ENCODE assay signal across 2 cellular contexts in the genomic region with DNA sequence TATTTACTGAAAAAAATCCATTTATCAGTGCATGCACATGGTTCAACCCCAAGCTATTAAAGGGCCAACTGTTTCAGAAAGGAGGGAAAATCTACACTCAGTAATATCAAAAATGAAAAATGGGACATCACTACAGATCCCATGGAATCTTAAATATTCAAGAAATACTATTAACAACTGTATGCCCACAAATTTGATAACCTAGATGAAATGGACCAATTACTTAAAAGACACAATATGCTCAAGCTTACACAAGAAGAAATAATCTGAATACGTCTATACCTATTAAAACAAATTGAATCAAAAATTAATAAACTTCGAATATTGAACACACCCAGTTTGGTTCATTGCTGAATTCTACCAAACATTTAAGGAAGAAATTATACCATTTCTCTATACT.
TF ChIP-seq lines count a peak whose summit lies in the region.

No MANE protein-coding gene starts in this region.

TF ChIP-seq in SK-N-SH treated with all-trans-retinoic acid at 6 μM for 48 hours, 23 proteins besides CTCF, POLR2A, EP300 and RAD21 (continued from another document):
- TF ChIP-seq, protein P1, sequence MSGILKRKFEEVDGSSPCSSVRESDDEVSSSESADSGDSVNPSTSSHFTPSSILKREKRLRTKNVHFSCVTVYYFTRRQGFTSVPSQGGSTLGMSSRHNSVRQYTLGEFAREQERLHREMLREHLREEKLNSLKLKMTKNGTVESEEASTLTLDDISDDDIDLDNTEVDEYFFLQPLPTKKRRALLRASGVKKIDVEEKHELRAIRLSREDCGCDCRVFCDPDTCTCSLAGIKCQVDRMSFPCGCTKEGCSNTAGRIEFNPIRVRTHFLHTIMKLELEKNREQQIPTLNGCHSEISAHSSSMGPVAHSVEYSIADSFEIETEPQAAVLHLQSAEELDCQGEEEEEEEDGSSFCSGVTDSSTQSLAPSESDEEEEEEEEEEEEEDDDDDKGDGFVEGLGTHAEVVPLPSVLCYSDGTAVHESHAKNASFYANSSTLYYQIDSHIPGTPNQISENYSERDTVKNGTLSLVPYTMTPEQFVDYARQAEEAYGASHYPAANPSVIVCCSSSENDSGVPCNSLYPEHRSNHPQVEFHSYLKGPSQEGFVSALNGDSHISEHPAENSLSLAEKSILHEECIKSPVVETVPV (CRISPR knock-in tag; IDR thresholded peaks at IDR 0.05), result no peak
- TF ChIP-seq GLIS3 (CRISPR knock-in tag; IDR thresholded peaks at IDR 0.05) (no peak), ZNF8 (CRISPR knock-in tag; IDR thresholded peaks at IDR 0.05) (peak; percentile 88), OSR1 (CRISPR knock-in tag; IDR thresholded peaks at IDR 0.05) (no peak)
TF ChIP-seq in SK-N-SH treated with all-trans-retinoic acid at 6 μM for 48 hours: peak in this region for 1.

TF ChIP-seq in SK-N-SH, 30 proteins besides CTCF, POLR2A, EP300 and RAD21 (continued from another document):
- TF ChIP-seq REST (IDR thresholded peaks at IDR 0.05; ENCODE audit: low read depth, low read length) (no peak), MXI1 (IDR thresholded peaks at IDR 0.05; ENCODE audit: low read depth, low read length) (no peak), FOSL2 (IDR thresholded peaks at IDR 0.05; ENCODE audit: borderline replicate concordance, low read depth) (no peak), PBX3 (IDR thresholded peaks at IDR 0.05) (no peak), FOXM1 (IDR thresholded peaks at IDR 0.05; ENCODE audit: low read depth) (no peak)
- TF ChIP-seq, protein P2, sequence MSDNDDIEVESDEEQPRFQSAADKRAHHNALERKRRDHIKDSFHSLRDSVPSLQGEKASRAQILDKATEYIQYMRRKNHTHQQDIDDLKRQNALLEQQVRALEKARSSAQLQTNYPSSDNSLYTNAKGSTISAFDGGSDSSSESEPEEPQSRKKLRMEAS (IDR thresholded peaks at IDR 0.05; ENCODE audit: low read depth), result no peak
